ENCODE assay signal across 16 cellular contexts in genomic region chr22:40665312-40665711, GRCh38. TPM values are rescaled to one million over a fixed set of nuclear protein-coding genes. Genes with fewer than 3 reads are reported as not detected.
DNase-seq lines count a peak whose midpoint lies in the region; TF ChIP-seq lines count a peak whose summit lies in the region.
"Had no signal": no experiment of that assay in that cellular context is flagged by ENCODE, and none has a peak within 500 bp of the region (broad histone marks: within the 10 kb centered on the region; RNA-seq: fewer than 3 reads in every experiment).

No MANE protein-coding gene starts in this region.

- peak overlapping the region; percentile 85 for H3K27ac ChIP-seq in temporal lobe (ENCODE audit: low read depth, low read length)

- peak overlapping the region; percentile 53 for H3K27ac Mint-ChIP-seq in mesothelial cell of epicardium
- H3K27ac Mint-ChIP-seq: activated CD4-positive, alpha-beta memory T cell treated with anti-CD3 and anti-CD28 coated beads, Interleukin-2, amount 10 ng/mL, durations not matched to agents 7 days and 5 days; natural killer cell; T-helper 1 cell treated with Interleukin-12 subunit alpha and Interleukin-12 subunit beta and Interleukin-4 antibody, amounts not matched to agents 30 μg/mL and 1 μg/mL, for 36 hours had no signal

- H3K36me3 Mint-ChIP-seq in mesothelial cell of epicardium, result no peaks in the 10 kb centered on the region
- H3K36me3 Mint-ChIP-seq: natural killer cell had no signal

- H3K27me3 ChIP-seq in MG63, result no peaks in the 10 kb centered on the region
- H3K27me3 ChIP-seq: upper lobe of right lung had no signal

- H3K27me3 Mint-ChIP-seq in mesothelial cell of epicardium (ENCODE audit: low read depth), result no peaks in the 10 kb centered on the region
- H3K27me3 Mint-ChIP-seq: activated CD4-positive, alpha-beta memory T cell treated with anti-CD3 and anti-CD28 coated beads, Interleukin-2, amount 10 ng/mL, durations not matched to agents 7 days and 5 days had no signal

- H3K9me3 ChIP-seq in MG63, result peaks cover 4% of the 10 kb centered on the region; the same call in 1 of the 2 replicates
- H3K9me3 ChIP-seq: upper lobe of right lung had no signal

- H3K4me3 ChIP-seq in MG63, result no peak overlapping the region
- H3K4me3 ChIP-seq: upper lobe of right lung had no signal

- H3K9me3 Mint-ChIP-seq in mesothelial cell of epicardium, result no peaks in the 10 kb centered on the region
- H3K9me3 Mint-ChIP-seq: natural killer cell had no signal

- DNase-seq in MG63 (peak; percentile 98), fibroblast of gingiva (ENCODE audit: low read depth) (peak; percentile 66), mesothelial cell of epicardium (ENCODE audit: low spot score in 2 of 2, unreplicated experiment in 2 of 2) (no peak), ecto neural progenitor cell (ENCODE audit: low spot score) (no peak), DMS79 treated with DMSO at 0.1 percent for 48 hours (lab: John Stamatoyannopoulos, UW) (no peak), HCEC 1CT (no peak)
- no peak for DNase-seq in stimulated activated CD4-positive, alpha-beta T cell treated with anti-CD3 and anti-CD28 coated beads, Interleukin-15, amount 100 ng/mL, for 24 hours
- DNase-seq: activated CD4-positive, alpha-beta memory T cell treated with anti-CD3 and anti-CD28 coated beads, Interleukin-2, amount 10 ng/mL, durations not matched to agents 7 days and 5 days; activated naive CD4-positive, alpha-beta T cell treated with Interleukin-2 at 50 U/mL for 16 hours; effector CD8-positive, alpha-beta T cell; natural killer cell; NCI-H1417 treated with DMSO at 0.1 percent for 48 hours; stimulated activated CD4-positive, alpha-beta T cell treated with anti-CD3 and anti-CD28 coated beads, Interleukin-4, amount 100 ng/mL, for 4 hours; upper lobe of right lung had no signal

- H3K36me3 ChIP-seq in MG63, result no peaks in the 10 kb centered on the region
- H3K36me3 ChIP-seq: upper lobe of right lung had no signal

- H3K4me1 Mint-ChIP-seq in mesothelial cell of epicardium, result peaks cover 18% of the 10 kb centered on the region
- H3K4me1 Mint-ChIP-seq: natural killer cell had no signal

- H3K4me3 Mint-ChIP-seq in mesothelial cell of epicardium, result no peak overlapping the region
- H3K4me3 Mint-ChIP-seq: activated CD4-positive, alpha-beta memory T cell treated with anti-CD3 and anti-CD28 coated beads, Interleukin-2, amount 10 ng/mL, durations not matched to agents 7 days and 5 days; natural killer cell; T-helper 1 cell treated with Interleukin-12 subunit alpha and Interleukin-12 subunit beta and Interleukin-4 antibody, amounts not matched to agents 30 μg/mL and 1 μg/mL, for 36 hours had no signal

- TF ChIP-seq CTCF in mesothelial cell of epicardium (IDR thresholded peaks at IDR 0.05; ENCODE audit: unreplicated experiment), result no peak

RNA-seq across cellular contexts. Expression of gene MCHR1, which starts 14.0 kb away (rescaled TPM):
- total RNA-seq in MG63 (2014; rRNA removed; shearing (Covaris generic); ENCODE audit: low replicate concordance), result not detected in 2 replicates
- total RNA-seq in mesothelial cell of epicardium, result 2.5 to 3.5 TPM (median 3.2 TPM) in 3 replicates
- 1.2 TPM for total RNA-seq in temporal lobe
- total RNA-seq: activated CD4-positive, alpha-beta memory T cell treated with anti-CD3 and anti-CD28 coated beads, Interleukin-2, amount 10 ng/mL, durations not matched to agents 7 days and 5 days; natural killer cell; upper lobe of right lung had no signal

RNA-seq across cellular contexts. Expression of gene MRTFA, which starts 28.8 kb away (rescaled TPM):
- 30.7 and 52.0 TPM in 2 replicates for total RNA-seq in MG63 (2014; rRNA removed; shearing (Covaris generic); ENCODE audit: low replicate concordance)
- total RNA-seq in mesothelial cell of epicardium (105 to 109 TPM (median 108 TPM) in 3 replicates), temporal lobe (28.3 TPM)

Comparison
In these comparisons a context has a peak if more than half of its experiments do, and no peak if none do; other contexts are left out.
1. DNase-seq: peak in MG63 (single experiment) and fibroblast of gingiva (single experiment); none in mesothelial cell of epicardium (0 of 2), ecto neural progenitor cell (single experiment), stimulated activated CD4-positive, alpha-beta T cell treated with anti-CD3 and anti-CD28 coated beads, Interleukin-15, amount 100 ng/mL, for 24 hours (single experiment), DMS79 treated with DMSO at 0.1 percent for 48 hours (single experiment) and HCEC 1CT (single experiment).